Comparison of ENCODE assay signal across 10 cellular contexts in the genomic region with DNA sequence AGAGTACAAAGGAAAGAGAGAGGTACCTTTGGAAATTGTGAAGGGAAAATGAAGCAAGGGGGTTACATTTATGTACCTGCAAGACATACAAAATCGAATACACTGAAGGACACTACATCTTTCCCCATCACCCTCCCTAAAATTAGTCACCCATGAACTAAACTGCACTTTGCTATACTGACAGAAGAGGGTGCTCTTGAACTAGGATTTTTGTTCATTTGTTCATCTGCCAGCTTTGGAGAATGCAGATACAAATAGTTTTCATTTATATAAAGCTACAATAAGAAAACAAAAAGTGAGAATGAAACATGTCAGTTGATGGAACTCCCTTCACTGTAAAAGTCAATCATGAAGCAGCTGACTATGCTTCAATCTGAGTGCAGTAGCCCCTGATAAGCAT. TPM values are rescaled to one million over a fixed set of nuclear protein-coding genes. Genes with fewer than 3 reads are reported as not detected.
DNase-seq lines count a peak whose midpoint lies in the region; ATAC-seq and TF ChIP-seq lines count a peak whose summit lies in the region.
"Had no signal": no experiment of that assay in that cellular context is flagged by ENCODE, and none has a peak within 500 bp of the region (broad histone marks: within the 10 kb centered on the region; RNA-seq: fewer than 3 reads in every experiment).

No MANE protein-coding gene starts in this region.

- in situ Hi-C loops in brain microvascular endothelial cell (cut with HindIII; ENCODE audit: low pct_ligation_motif_present, low sequenced_read_pairs) = no loop called here

- H3K4me2 ChIP-seq in MM.1S (ENCODE audit: low read depth, low read length) = no peak overlapping the region
- H3K4me2 ChIP-seq: BLaER1 had no signal

- H3K9ac ChIP-seq in MM.1S (ENCODE audit: low read length) = no peak overlapping the region
- H3K9ac ChIP-seq: BLaER1 had no signal

- H3K4me3 Mint-ChIP-seq in T-helper 1 cell treated with Interleukin-12 subunit alpha and Interleukin-12 subunit beta and Interleukin-4 antibody, amounts not matched to agents 30 μg/mL and 1 μg/mL, for 36 hours = no peak overlapping the region
- no peak overlapping the region for H3K4me3 Mint-ChIP-seq in osteocyte (ENCODE audit: unreplicated experiment)

- no peak overlapping the region for H2AFZ ChIP-seq in MM.1S (ENCODE audit: low read length)

- H3K27ac Mint-ChIP-seq in T-helper 1 cell treated with Interleukin-12 subunit alpha and Interleukin-12 subunit beta and Interleukin-4 antibody, amounts not matched to agents 30 μg/mL and 1 μg/mL, for 36 hours = peak overlapping the region; percentile 34
- H3K27ac Mint-ChIP-seq in osteocyte (ENCODE audit: unreplicated experiment) = no peak overlapping the region

- H3K4me3 ChIP-seq in MM.1S (ENCODE audit: low read length) (no peak overlapping the region), brain microvascular endothelial cell (ENCODE audit: low read depth, low read length) (no peak overlapping the region)
- H3K4me3 ChIP-seq: BLaER1 had no signal

- DNase-seq in T-helper 1 cell (no peak), MM.1S (peak; percentile 57), brain microvascular endothelial cell (no peak), osteocyte (ENCODE audit: extremely low spot score, unreplicated experiment) (no peak), GM19238 (ENCODE audit: insufficient read length, low spot score) (no peak), OCI-M2 (lab: John Stamatoyannopoulos, UW; ENCODE audit: unreplicated experiment) (no peak)
- DNase-seq: NCI-H446 treated with DMSO at 0.1 percent for 48 hours had no signal

- peaks cover 6% of the 10 kb centered on the region; the same call in 1 of the 2 replicates for H3K4me1 ChIP-seq in MM.1S (ENCODE audit: low read length)
- H3K4me1 ChIP-seq: BLaER1 had no signal

- peaks cover 3% of the 10 kb centered on the region for H3K4me1 Mint-ChIP-seq in T-helper 1 cell treated with Interleukin-12 subunit alpha and Interleukin-12 subunit beta and Interleukin-4 antibody, amounts not matched to agents 30 μg/mL and 1 μg/mL, for 36 hours (ENCODE audit: low read depth)
- H3K4me1 Mint-ChIP-seq in osteocyte (ENCODE audit: unreplicated experiment) = no peaks in the 10 kb centered on the region

- H3K9me2 ChIP-seq in MM.1S (replicated peaks; ENCODE audit: insufficient read depth, low read length) = no peaks in the 10 kb centered on the region

- no peaks in the 10 kb centered on the region for H3K27me3 Mint-ChIP-seq in T-helper 1 cell treated with Interleukin-12 subunit alpha and Interleukin-12 subunit beta and Interleukin-4 antibody, amounts not matched to agents 30 μg/mL and 1 μg/mL, for 36 hours (ENCODE audit: low read depth)
- H3K27me3 Mint-ChIP-seq in osteocyte (ENCODE audit: unreplicated experiment) = no peaks in the 10 kb centered on the region

- TF ChIP-seq CTCF in MM.1S (IDR thresholded peaks at IDR 0.05; ENCODE audit: low read length) = peak; percentile 75
- peak; percentile 39 for TF ChIP-seq CTCF in brain microvascular endothelial cell (IDR thresholded peaks at IDR 0.05; ENCODE audit: low read depth, low read length, missing control alignments)
- peak; percentile 18 for TF ChIP-seq CTCF in osteocyte (IDR thresholded peaks at IDR 0.05)

- no peaks in the 10 kb centered on the region for H3F3A ChIP-seq in MM.1S (ENCODE audit: insufficient read depth, low read length)

- no peaks in the 10 kb centered on the region for H3K79me2 ChIP-seq in MM.1S (ENCODE audit: low read length)

- H3K36me3 Mint-ChIP-seq in T-helper 1 cell treated with Interleukin-12 subunit alpha and Interleukin-12 subunit beta and Interleukin-4 antibody, amounts not matched to agents 30 μg/mL and 1 μg/mL, for 36 hours (ENCODE audit: low read depth) = peaks cover 7% of the 10 kb centered on the region
- peaks cover 33% of the 10 kb centered on the region for H3K36me3 Mint-ChIP-seq in osteocyte (ENCODE audit: unreplicated experiment)

- no peaks in the 10 kb centered on the region for H3K9me3 ChIP-seq in MM.1S (replicated peaks; ENCODE audit: insufficient read depth, low read length)
- H3K9me3 ChIP-seq: BLaER1 had no signal

- peaks cover 4% of the 10 kb centered on the region for H3K9me3 Mint-ChIP-seq in T-helper 1 cell treated with Interleukin-12 subunit alpha and Interleukin-12 subunit beta and Interleukin-4 antibody, amounts not matched to agents 30 μg/mL and 1 μg/mL, for 36 hours
- no peaks in the 10 kb centered on the region for H3K9me3 Mint-ChIP-seq in osteocyte (ENCODE audit: unreplicated experiment)

- H3K27me3 ChIP-seq in MM.1S (replicated peaks; ENCODE audit: insufficient read depth, low read length) (no peaks in the 10 kb centered on the region), brain microvascular endothelial cell (replicated peaks) (no peaks in the 10 kb centered on the region)
- H3K27me3 ChIP-seq: BLaER1 had no signal

- no peak for ATAC-seq in HG02885 (IDR thresholded peaks at IDR 0.05; ENCODE audit: poor library complexity, unreplicated experiment)

- H3K27ac ChIP-seq in MM.1S (ENCODE audit: low read length) (no peak overlapping the region), brain microvascular endothelial cell (no peak overlapping the region)
- H3K27ac ChIP-seq: BLaER1 had no signal

- no peaks in the 10 kb centered on the region for H4K20me1 ChIP-seq in MM.1S (ENCODE audit: insufficient read depth, low read length)
- H4K20me1 ChIP-seq: BLaER1 had no signal

- H3K36me3 ChIP-seq in MM.1S (replicated peaks; ENCODE audit: insufficient read depth, low read length) (no peaks in the 10 kb centered on the region), brain microvascular endothelial cell (replicated peaks) (peaks cover 5% of the 10 kb centered on the region)

RNA-seq across cellular contexts. Expression of a gene that starts 55.7 kb away (rescaled TPM):
- 37.4 and 40.4 TPM in 2 replicates for total RNA-seq in osteocyte

Comparison
In these comparisons a context has a peak if more than half of its experiments do, and no peak if none do; other contexts are left out.
1. CTCF ChIP-seq: peak in every context shown above with its lines; median percentile 75 in MM.1S; 39 in brain microvascular endothelial cell; 18 in osteocyte.